Comparison of ENCODE assay signal across 14 cellular contexts in the genomic region with DNA sequence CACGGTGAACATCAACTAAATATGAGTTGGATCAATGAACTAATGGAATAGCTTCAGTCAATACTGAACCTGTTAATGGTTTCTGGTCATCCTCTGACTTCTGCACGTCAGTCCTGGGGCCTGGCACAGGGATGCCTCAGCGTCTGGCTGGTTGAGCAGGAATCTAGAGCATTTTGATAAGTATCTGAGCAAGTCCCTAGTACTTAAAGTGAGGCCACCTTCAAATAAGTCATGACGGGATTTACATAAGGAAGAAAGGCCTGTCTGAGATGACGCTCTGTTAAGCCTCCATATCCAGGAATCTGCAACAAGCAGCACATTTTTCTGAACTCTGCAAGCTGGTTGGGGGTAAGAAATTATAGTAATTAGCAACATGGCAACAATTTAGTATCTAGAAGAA.
"Had no signal": no experiment of that assay in that cellular context is flagged by ENCODE, and none has a peak within 500 bp of the region (broad histone marks: within the 10 kb centered on the region; RNA-seq: fewer than 3 reads in every experiment).

No MANE protein-coding gene starts in this region.

- H3K4me1 ChIP-seq: uterus had no signal

- DNase-seq: activated CD4-positive, alpha-beta memory T cell treated with anti-CD3 and anti-CD28 coated beads for 36 hours; activated CD4-positive, alpha-beta T cell treated with anti-CD3 and anti-CD28 coated beads for 36 hours; activated CD8-positive, alpha-beta memory T cell treated with anti-CD3 and anti-CD28 coated beads, Interleukin-2, amount 10 ng/mL, durations not matched to agents 7 days and 5 days; activated naive CD4-positive, alpha-beta T cell treated with anti-CD3 and anti-CD28 coated beads, Interleukin-2, amount 10 ng/mL, durations not matched to agents 7 days and 5 days; activated T-cell treated with anti-CD3 and anti-CD28 coated beads, Interleukin-2, amount 50 U/mL, for 1 hour; dermis blood vessel endothelial cell; hypothalamus; kidney glomerular epithelial cell; naive B cell; nucleus accumbens; stimulated activated CD4-positive, alpha-beta T cell treated with anti-CD3 and anti-CD28 coated beads, Interleukin-1b, Interleukin-23, amount 100 ng/mL, for 48 hours; T-helper 17 cell; uterus had no signal

- H3K9me3 ChIP-seq: uterus had no signal

- H3K36me3 ChIP-seq: uterus had no signal

- H3K4me3 ChIP-seq: uterus had no signal

- ATAC-seq: activated CD4-positive, alpha-beta T cell treated with anti-CD3 and anti-CD28 coated beads for 36 hours; activated CD8-positive, alpha-beta memory T cell treated with anti-CD3 and anti-CD28 coated beads, Interleukin-2, amount 10 ng/mL, durations not matched to agents 7 days and 5 days; T-helper 17 cell had no signal

- H3K27me3 ChIP-seq: uterus had no signal

- H3K27ac ChIP-seq: epithelial cell of prostate, uterus had no signal
